Comparison of ENCODE assay signal across 25 cellular contexts in the genomic region with DNA sequence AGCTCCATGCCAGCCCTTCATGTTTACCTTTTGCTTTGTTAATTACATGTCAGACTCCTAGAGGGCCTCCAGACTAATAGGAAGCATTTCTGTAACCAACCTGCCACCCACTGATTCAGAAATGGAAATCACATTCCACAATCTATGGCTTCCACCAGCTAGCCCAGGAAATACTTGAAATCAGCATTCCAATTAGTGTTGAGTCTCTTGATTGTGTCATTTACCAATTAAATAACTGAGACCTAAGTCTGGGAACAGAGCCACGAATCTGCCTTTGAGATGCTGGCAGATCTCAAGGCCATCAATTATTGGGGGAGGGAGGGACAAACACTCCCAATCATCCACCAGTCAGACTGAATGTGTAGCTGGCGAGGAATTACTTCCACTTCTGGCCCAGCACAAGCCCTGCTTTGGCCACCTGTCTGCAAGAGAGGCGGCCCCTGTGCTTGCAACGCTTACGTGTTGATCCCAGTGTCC. TPM values are rescaled to one million over a fixed set of nuclear protein-coding genes. Genes with fewer than 3 reads are reported as not detected.
DNase-seq lines count a peak whose midpoint lies in the region; TF ChIP-seq lines count a peak whose summit lies in the region.
"Had no signal": no experiment of that assay in that cellular context is flagged by ENCODE, and none has a peak within 500 bp of the region (broad histone marks: within the 10 kb centered on the region; RNA-seq: fewer than 3 reads in every experiment).

No MANE protein-coding gene starts in this region.

- H3K27ac ChIP-seq in transverse colon: no peak overlapping the region
- H3K27ac ChIP-seq: 22Rv1, hepatocyte had no signal

- intact Hi-C loops in transverse colon (cut with DNase I; ENCODE audit: low total_unique reads): no loop called here

- no peak for TF ChIP-seq EP300 in transverse colon (IDR thresholded peaks at IDR 0.05; ENCODE audit: low read depth)

- H3K4me1 ChIP-seq in transverse colon: no peaks in the 10 kb centered on the region

- H3K9me3 ChIP-seq in transverse colon: peaks cover 0 to 2% of the 10 kb centered on the region in 2 donors

- in situ Hi-C loops in transverse colon (cut with MboI; ENCODE audit: low pct_ligation_motif_present in 1 of 4, low pct_unique_long_range_greater_than_20kb in 1 of 4, low sequenced_read_pairs in 3 of 4): loop anchor here in 2 of 4 donors (10.0 to 25.0 kb wide), 2 partner anchors 231 to 344 kb away; partner anchors contain the start of gene GALNT10 (in 2 of the 2)

- DNase-seq in NCI-H1417 (lab: John Stamatoyannopoulos, UW): peak in 2 of 3 experiments; percentile 46 to 78
- no peak for DNase-seq in NCI-H1417 treated with DMSO at 0.1 percent for 48 hours (lab: John Stamatoyannopoulos, UW)
- peak; percentile 24 to 71 for DNase-seq in NCI-H2081 (lab: John Stamatoyannopoulos, UW)
- peak; percentile 87 for DNase-seq in astrocyte of the hippocampus (ENCODE audit: low read depth, low spot score)
- peak; percentile 20 for DNase-seq in mucosa of gallbladder (ENCODE audit: low spot score)
- no peak for DNase-seq in activated T-cell treated with anti-CD3 and anti-CD28 coated beads for 4 hours
- no peak for DNase-seq in GDM1 (lab: John Stamatoyannopoulos, UW)
- no peak for DNase-seq in transverse colon
- DNase-seq: activated CD4-positive, alpha-beta T cell treated with anti-CD3 and anti-CD28 coated beads for 1 hour; activated effector memory CD4-positive, alpha-beta T cell treated with Interleukin-2 at 50 U/mL for 16 hours; C1 segment of cervical spinal cord; DMS 273 treated with DMSO at 0.1 percent for 48 hours; NCI-H187 treated with DMSO at 0.1 percent for 48 hours; NCI-H526 treated with DMSO at 0.1 percent for 48 hours; nephron progenitor cell; PC-3; T-helper 9 cell had no signal

- WGBS in transverse colon (ENCODE audit: low coverage in 1 of 2), 2 donors: 96% methylated on average over 5 of the region's 5 CpGs; no CpG with 5 or more reads in 1 of the 2 donors

- no peak for TF ChIP-seq POLR2A in transverse colon (IDR thresholded peaks at IDR 0.05)

- H3K36me3 ChIP-seq in transverse colon: no peaks in the 10 kb centered on the region

- no peak overlapping the region for H3K4me3 ChIP-seq in transverse colon
- H3K4me3 ChIP-seq: hepatocyte, smooth muscle cell had no signal

- H3K27me3 ChIP-seq in transverse colon: no peaks in the 10 kb centered on the region
- H3K27me3 ChIP-seq: hepatocyte had no signal

- TF ChIP-seq CTCF in transverse colon (IDR thresholded peaks at IDR 0.05): no peak

RNA-seq across cellular contexts. Expression of gene SAP30L, which starts 27.4 kb away (rescaled TPM):
- total RNA-seq in mucosa of gallbladder: 54.7 TPM
- 10 to 100 TPM; 26.3 to 47.1 (median 33.1) TPM for total RNA-seq in transverse colon

RNA-seq across cellular contexts. Expression of gene HAND1, which starts 59.6 kb away (rescaled TPM):
- total RNA-seq in mucosa of gallbladder (2.7 TPM), transverse colon (1 to 10 TPM; 6.7 to 8.0 (median 7.4) TPM)
- total RNA-seq: HepG2, kidney epithelial cell, M059J, PC-3, posterior vena cava, SK-MEL-5 had no signal

Comparison
In these comparisons a context has a peak if more than half of its experiments do, and no peak if none do; other contexts are left out.
1. DNase-seq: peak in NCI-H1417 (2 of 3), NCI-H2081 (2 of 2), astrocyte of the hippocampus (single experiment) and mucosa of gallbladder (single experiment); none in NCI-H1417 treated with DMSO at 0.1 percent for 48 hours (single experiment), activated T-cell treated with anti-CD3 and anti-CD28 coated beads for 4 hours (single experiment), GDM1 (single experiment) and transverse colon (single experiment).